Comparison of ENCODE assay signal across 19 cellular contexts in the genomic region with DNA sequence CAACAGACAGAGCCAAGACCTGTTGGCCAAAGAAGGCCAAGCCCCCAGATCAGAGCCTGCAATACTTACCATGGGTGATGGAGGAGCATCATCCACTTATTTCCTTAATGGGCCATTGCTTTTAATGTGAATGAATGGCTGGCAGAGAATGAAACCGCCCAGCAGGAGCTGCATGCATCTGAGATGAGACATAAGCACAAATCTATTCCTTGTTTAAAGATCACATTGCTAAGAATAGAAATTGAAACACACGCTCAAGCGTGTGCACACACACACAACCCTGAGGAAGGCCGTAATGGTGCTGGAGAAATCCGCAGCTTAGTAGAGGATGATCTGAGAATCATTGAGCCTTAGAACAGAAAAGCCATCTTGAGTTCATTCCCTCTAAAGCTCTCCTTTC.
"Had no signal": no experiment of that assay in that cellular context is flagged by ENCODE, and none has a peak within 500 bp of the region (broad histone marks: within the 10 kb centered on the region; RNA-seq: fewer than 3 reads in every experiment).

No MANE protein-coding gene starts in this region.

- H3K4me3 ChIP-seq: colonic mucosa, left lung, smooth muscle cell, tibial artery, vagina had no signal

- H3K36me3 Mint-ChIP-seq: activated naive CD4-positive, alpha-beta T cell treated with anti-CD3 and anti-CD28 coated beads, Interleukin-2, amount 50 U/mL, for 72 hours; stimulated activated effector memory CD8-positive, alpha-beta T cell treated with anti-CD3 and anti-CD28 coated beads, Interleukin-12 subunit alpha, Interleukin-12 subunit beta, amount 100 ng/mL, for 72 hours had no signal

- H3K4me3 Mint-ChIP-seq: activated CD8-positive, alpha-beta memory T cell treated with anti-CD3 and anti-CD28 coated beads, Interleukin-2, amount 10 ng/mL, durations not matched to agents 7 days and 5 days; activated T-cell treated with anti-CD3 and anti-CD28 coated beads, Interleukin-2, amount 50 U/mL, for 24 hours; nephron progenitor cell; stimulated activated effector memory CD8-positive, alpha-beta T cell treated with anti-CD3 and anti-CD28 coated beads, Interleukin-12 subunit alpha, Interleukin-12 subunit beta, amount 100 ng/mL, for 72 hours had no signal

- H3K27ac Mint-ChIP-seq: activated CD8-positive, alpha-beta memory T cell treated with anti-CD3 and anti-CD28 coated beads, Interleukin-2, amount 10 ng/mL, durations not matched to agents 7 days and 5 days; activated naive CD4-positive, alpha-beta T cell treated with anti-CD3 and anti-CD28 coated beads, Interleukin-2, amount 50 U/mL, for 72 hours; activated T-cell treated with anti-CD3 and anti-CD28 coated beads, Interleukin-2, amount 50 U/mL, for 24 hours; nephron progenitor cell; stimulated activated effector memory CD8-positive, alpha-beta T cell treated with anti-CD3 and anti-CD28 coated beads, Interleukin-12 subunit alpha, Interleukin-12 subunit beta, amount 100 ng/mL, for 72 hours had no signal

- H3K9me3 Mint-ChIP-seq: activated naive CD4-positive, alpha-beta T cell treated with anti-CD3 and anti-CD28 coated beads, Interleukin-2, amount 50 U/mL, for 72 hours; activated T-cell treated with anti-CD3 and anti-CD28 coated beads, Interleukin-2, amount 50 U/mL, for 24 hours; nephron progenitor cell; stimulated activated effector memory CD8-positive, alpha-beta T cell treated with anti-CD3 and anti-CD28 coated beads, Interleukin-12 subunit alpha, Interleukin-12 subunit beta, amount 100 ng/mL, for 72 hours had no signal

- H3K9me3 ChIP-seq: colonic mucosa, left lung, tibial artery, vagina had no signal

- H3K36me3 ChIP-seq: colonic mucosa, left lung, tibial artery, vagina had no signal

- H3K4me2 ChIP-seq: smooth muscle cell had no signal

- FAIRE-seq: endothelial cell of umbilical vein, keratinocyte had no signal

- H3K4me1 ChIP-seq: colonic mucosa had no signal

- H3K27ac ChIP-seq: colonic mucosa, foreskin keratinocyte, left lung, tibial artery, vagina had no signal

- H3K27me3 ChIP-seq: colonic mucosa, foreskin keratinocyte, tibial artery, vagina had no signal

- DNase-seq: activated CD4-positive, alpha-beta T cell treated with anti-CD3 and anti-CD28 coated beads for 1 hour; activated CD4-positive, alpha-beta T cell treated with anti-CD3 and anti-CD28 coated beads, Interleukin-2, amount 50 U/mL, for 48 hours; activated CD8-positive, alpha-beta memory T cell treated with anti-CD3 and anti-CD28 coated beads, Interleukin-2, amount 10 ng/mL, durations not matched to agents 7 days and 5 days; activated effector memory CD4-positive, alpha-beta T cell treated with anti-CD3 and anti-CD28 coated beads, Interleukin-2, amount 50 U/mL, for 16 hours; activated T-cell treated with anti-CD3 and anti-CD28 coated beads, Interleukin-2, amount 50 U/mL, for 24 hours; amniotic stem cell; colonic mucosa; effector CD4-positive, alpha-beta T cell; foreskin keratinocyte; mesendoderm; nephron progenitor cell; tibial artery had no signal
